In the genomic region with DNA sequence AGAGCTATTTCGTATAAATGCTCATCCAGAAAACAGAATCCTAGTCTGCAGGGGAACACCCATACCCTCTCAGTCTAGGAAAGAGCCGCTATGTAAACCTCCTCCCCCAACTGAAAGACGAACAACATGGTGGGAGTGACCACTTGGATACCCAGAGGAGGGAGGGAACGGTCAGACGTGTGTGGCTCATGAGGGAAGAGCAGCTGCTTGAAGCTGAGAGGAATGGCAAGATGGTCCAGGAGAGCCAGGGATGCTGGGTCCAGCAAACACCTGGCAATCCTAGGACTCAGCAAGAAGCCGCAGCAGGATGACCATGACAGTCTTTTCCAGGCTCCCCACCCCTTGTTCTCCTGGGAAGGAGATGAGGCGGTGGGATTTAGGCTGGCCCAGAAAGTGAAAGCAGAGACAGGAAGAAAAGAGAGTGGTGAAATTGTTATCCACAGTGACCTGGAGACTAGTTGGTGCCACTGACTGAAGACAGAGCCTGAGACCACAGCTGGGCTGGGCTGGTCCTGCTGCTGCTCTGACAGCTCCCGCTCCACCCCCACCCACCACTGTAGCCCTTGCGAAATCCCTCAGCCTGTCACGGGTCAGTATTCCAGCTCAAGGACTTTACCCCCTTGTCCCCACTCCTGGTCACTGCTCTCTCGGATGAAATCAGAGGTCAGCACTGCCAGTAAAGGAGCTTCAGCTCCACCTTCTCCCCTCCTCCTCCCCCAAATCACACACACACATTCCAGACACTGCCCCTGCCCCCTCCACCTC, we compare ENCODE assay signal across 8 cellular contexts. TPM values are rescaled to one million over a fixed set of nuclear protein-coding genes. Genes with fewer than 3 reads are reported as not detected.
DNase-seq lines count a peak whose midpoint lies in the region; ATAC-seq lines count a peak whose summit lies in the region.

No MANE protein-coding gene starts in this region.

- H3K27ac Mint-ChIP-seq in stimulated activated naive CD8-positive, alpha-beta T cell treated with anti-CD3 and anti-CD28 coated beads, Interleukin-15, amount 100 ng/mL, for 72 hours, result peak overlapping the region; percentile 38 to 89

- DNase-seq in DMS 273 (lab: John Stamatoyannopoulos, UW; ENCODE audit: unreplicated experiment), result peak; percentile 97
- DNase-seq in DMS 273 treated with DMSO at 0.1 percent for 48 hours (lab: John Stamatoyannopoulos, UW), result no peak
- DNase-seq in astrocyte of the hippocampus (ENCODE audit: low read depth, low spot score), result peak; percentile 47
- DNase-seq in islet precursor cell, result peak; percentile 70
- DNase-seq in stimulated activated naive CD8-positive, alpha-beta T cell treated with anti-CD3 and anti-CD28 coated beads, Interleukin-15, amount 100 ng/mL, for 72 hours, result no peak
- DNase-seq in medulla oblongata (ENCODE audit: extremely low spot score), result no peak
- no peak for DNase-seq in Kasumi-1 (lab: John Stamatoyannopoulos, UW)

- peak overlapping the region; percentile 43 to 82 for H3K4me3 Mint-ChIP-seq in stimulated activated naive CD8-positive, alpha-beta T cell treated with anti-CD3 and anti-CD28 coated beads, Interleukin-15, amount 100 ng/mL, for 72 hours

- ATAC-seq in stimulated activated naive CD8-positive, alpha-beta T cell treated with anti-CD3 and anti-CD28 coated beads, Interleukin-15, amount 100 ng/mL, for 72 hours, result no peak
- no peak for ATAC-seq in esophagus mucosa

- H3K27me3 Mint-ChIP-seq in stimulated activated naive CD8-positive, alpha-beta T cell treated with anti-CD3 and anti-CD28 coated beads, Interleukin-15, amount 100 ng/mL, for 72 hours, result no peaks in the 10 kb centered on the region

- no peaks in the 10 kb centered on the region for H3K9me3 Mint-ChIP-seq in stimulated activated naive CD8-positive, alpha-beta T cell treated with anti-CD3 and anti-CD28 coated beads, Interleukin-15, amount 100 ng/mL, for 72 hours

- H3K4me1 Mint-ChIP-seq in stimulated activated naive CD8-positive, alpha-beta T cell treated with anti-CD3 and anti-CD28 coated beads, Interleukin-15, amount 100 ng/mL, for 72 hours, result peaks cover 65% of the 10 kb centered on the region

RNA-seq across cellular contexts. Expression of gene CERS2, which starts 3.6 kb away (rescaled TPM):
- total RNA-seq in esophagus mucosa, result 49.8 TPM

RNA-seq across cellular contexts. Expression of gene ANXA9, which starts 11.1 kb away (rescaled TPM):
- total RNA-seq in esophagus mucosa, result 0.40 TPM

RNA-seq across cellular contexts. Expression of gene MINDY1, which starts 35.7 kb away (rescaled TPM):
- total RNA-seq in esophagus mucosa, result 33.4 TPM

RNA-seq across cellular contexts. Expression of gene PRUNE1, which starts 37.2 kb away (rescaled TPM):
- 14.3 TPM for total RNA-seq in esophagus mucosa

RNA-seq across cellular contexts. Expression of gene SETDB1, which starts 44.8 kb away (rescaled TPM):
- 24.3 TPM for total RNA-seq in esophagus mucosa

Comparison
In these comparisons a context has a peak if more than half of its experiments do, and no peak if none do; other contexts are left out.
1. DNase-seq: peak in DMS 273 (single experiment), astrocyte of the hippocampus (single experiment) and islet precursor cell (single experiment); none in DMS 273 treated with DMSO at 0.1 percent for 48 hours (single experiment), stimulated activated naive CD8-positive, alpha-beta T cell treated with anti-CD3 and anti-CD28 coated beads, Interleukin-15, amount 100 ng/mL, for 72 hours (0 of 2), medulla oblongata (single experiment) and Kasumi-1 (0 of 2).